22 cellular contexts compared by ENCODE assay signal in the genomic region with DNA sequence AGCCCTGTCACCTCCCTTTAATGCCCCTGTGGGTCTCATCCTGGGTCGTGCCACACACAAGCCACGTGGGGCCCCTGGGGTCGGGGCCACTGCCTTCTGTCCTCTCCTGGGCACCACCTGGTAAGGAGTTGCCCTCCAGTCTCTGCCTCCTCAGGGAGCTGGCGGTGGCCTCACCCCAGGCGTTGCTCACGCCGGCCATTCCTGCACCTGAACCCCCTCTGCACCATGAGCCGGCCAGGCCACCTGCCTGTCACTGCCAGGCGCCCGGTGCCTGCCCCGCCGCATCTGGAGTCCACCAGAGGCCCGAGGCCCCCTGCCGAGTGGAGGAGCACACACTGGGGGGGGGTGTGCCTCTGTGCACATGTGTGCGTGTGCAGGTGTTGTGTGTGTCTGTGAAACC. TPM values are rescaled to one million over a fixed set of nuclear protein-coding genes. Genes with fewer than 3 reads are reported as not detected.
A peak's percentile ranks its signal among the peaks of the same experiment; 100 is the strongest.
DNase-seq lines count a peak whose midpoint lies in the region; ATAC-seq, FAIRE-seq and TF ChIP-seq lines count a peak whose summit lies in the region.
"Had no signal": no experiment of that assay in that cellular context is flagged by ENCODE, and none has a peak within 500 bp of the region (broad histone marks: within the 10 kb centered on the region; RNA-seq: fewer than 3 reads in every experiment).

No MANE protein-coding gene starts in this region.

- no peak for TF ChIP-seq EP300 in K562 (IDR thresholded peaks at IDR 0.05; ENCODE audit: low read length)

- H3K27me3 ChIP-seq in K562 (ENCODE audit: control insufficient read depth in 2 of 2, insufficient read depth in 2 of 2, low read length in 2 of 2) (no peaks in the 10 kb centered on the region), lower lobe of right lung (ENCODE audit: low read depth) (no peaks in the 10 kb centered on the region), testis (no peaks in the 10 kb centered on the region), GM23338 (ENCODE audit: insufficient read depth) (no peaks in the 10 kb centered on the region)

- H3K36me3 Mint-ChIP-seq in activated CD4-positive, alpha-beta T cell treated with anti-CD3 and anti-CD28 coated beads, Interleukin-2, amount 10 ng/mL, durations not matched to agents 24 days and 14 days (ENCODE audit: low read depth): no peaks in the 10 kb centered on the region
- H3K36me3 Mint-ChIP-seq in GM23338 (ENCODE audit: low read depth): no peaks in the 10 kb centered on the region
- H3K36me3 Mint-ChIP-seq: activated naive CD4-positive, alpha-beta T cell treated with anti-CD3 and anti-CD28 coated beads, Interleukin-2, amount 50 U/mL, for 72 hours; memory B cell; naive thymus-derived CD8-positive, alpha-beta T cell; T-cell had no signal

- 87% methylated on average over 12 of the region's 15 CpGs for WGBS in K562 (ENCODE audit: insufficient coverage, low coverage, missing lambda C conversion rate)
- WGBS in testis, 2 donors: 91 to 100% methylated on average over 4 to 15 of the region's 15 CpGs

- no peak overlapping the region for H3K4me3 ChIP-seq in K562
- H3K4me3 ChIP-seq in lower lobe of right lung: peak overlapping the region; percentile 55
- H3K4me3 ChIP-seq in testis: no peak overlapping the region
- no peak overlapping the region for H3K4me3 ChIP-seq in GM23338

- no peaks in the 10 kb centered on the region for H3K4me1 Mint-ChIP-seq in activated CD4-positive, alpha-beta T cell treated with anti-CD3 and anti-CD28 coated beads, Interleukin-2, amount 10 ng/mL, durations not matched to agents 24 days and 14 days
- peaks cover 8% of the 10 kb centered on the region for H3K4me1 Mint-ChIP-seq in GM23338
- H3K4me1 Mint-ChIP-seq: activated CD4-positive, alpha-beta memory T cell treated with anti-CD3 and anti-CD28 coated beads, Interleukin-2, amount 10 ng/mL, durations not matched to agents 7 days and 5 days; memory B cell had no signal

- no peaks in the 10 kb centered on the region for H3K9me2 ChIP-seq in GM23338 (ENCODE audit: insufficient read depth)

- H2AFZ ChIP-seq in K562 (ENCODE audit: low read depth, low read length) (no peak overlapping the region), GM23338 (no peak overlapping the region)

- ATAC-seq in K562 (no peak), lower lobe of right lung (no peak), GM23338 (no peak)
- ATAC-seq: activated naive CD4-positive, alpha-beta T cell treated with anti-CD3 and anti-CD28 coated beads, Interleukin-2, amount 50 U/mL, for 72 hours; naive thymus-derived CD8-positive, alpha-beta T cell; T-cell had no signal

- H3K79me2 ChIP-seq in K562 (ENCODE audit: control insufficient read depth, insufficient read depth, low read length): peaks cover 8% of the 10 kb centered on the region; the same call in 1 of the 3 replicates
- H3K79me2 ChIP-seq in GM23338 (replicated peaks; ENCODE audit: insufficient read depth): no peaks in the 10 kb centered on the region

- DNase-seq in COLO668 (lab: John Stamatoyannopoulos, UW; ENCODE audit: unreplicated experiment) (peak; percentile 59), K562 (ENCODE audit: extremely low read depth in 1 of 4, low spot score in 3 of 4) (no peak), lower lobe of right lung (no peak), testis (no peak), GM03348 (ENCODE audit: low spot score) (no peak), GM23338 (ENCODE audit: low spot score) (no peak)
- DNase-seq in activated CD4-positive, CD25-positive, alpha-beta regulatory T cell treated with anti-CD3 and anti-CD28 coated beads, Interleukin-2, amount 50 U/mL, for 72 hours: no peak
- DNase-seq in activated CD4-positive, alpha-beta T cell treated with anti-CD3 and anti-CD28 coated beads, Interleukin-2, amount 10 ng/mL, durations not matched to agents 24 days and 14 days: no peak
- DNase-seq: activated CD4-positive, alpha-beta memory T cell treated with anti-CD3 and anti-CD28 coated beads, Interleukin-2, amount 10 ng/mL, durations not matched to agents 7 days and 5 days; activated T-cell treated with anti-CD3 and anti-CD28 coated beads, Interleukin-2, amount 50 U/mL, for 1 hour; COR-L47; HCEC 1CT; naive thymus-derived CD8-positive, alpha-beta T cell; NCI-H1930; NCI-H446 treated with DMSO at 0.1 percent for 48 hours; posterior cingulate gyrus; SHP77; stimulated activated CD8-positive, alpha-beta memory T cell treated with anti-CD3 and anti-CD28 coated beads, Interleukin-4, amount 100 ng/mL, for 48 hours; T-cell had no signal

- POLR2A ChIA-PET in K562 (lab: Yijun Ruan, JAX): interaction anchor here (0.5 to 1.3 kb wide), 4 partner anchors 10 to 118 kb away, joined by 3 to 6 read pairs (median 4); a partner anchor contains a TSS

- no peaks in the 10 kb centered on the region for H3F3A ChIP-seq in GM23338 (replicated peaks; ENCODE audit: low read depth)

- no peaks in the 10 kb centered on the region for H3K9me1 ChIP-seq in K562 (ENCODE audit: control insufficient read depth, insufficient read depth, low read length)

- no peak for FAIRE-seq in K562 (lab: Jason Lieb, UNC)
- FAIRE-seq: GM19239 had no signal

- H3K4me2 ChIP-seq in K562 (ENCODE audit: insufficient read depth, low read length) (no peak overlapping the region), GM23338 (no peak overlapping the region)

- CTCF ChIA-PET in K562 (lab: Yijun Ruan, JAX; ENCODE audit: low intra/inter-chr PET ratio): no interaction called here

- no peak for TF ChIP-seq POLR2A in K562 (conservative IDR thresholded peaks at IDR 0.05)
- TF ChIP-seq POLR2A in testis (IDR thresholded peaks at IDR 0.05): no peak

- no peaks in the 10 kb centered on the region for H3K27me3 Mint-ChIP-seq in activated CD4-positive, alpha-beta T cell treated with anti-CD3 and anti-CD28 coated beads, Interleukin-2, amount 10 ng/mL, durations not matched to agents 24 days and 14 days
- peaks cover 10% of the 10 kb centered on the region for H3K27me3 Mint-ChIP-seq in GM23338 (ENCODE audit: insufficient read depth, low read depth, poor library complexity)
- H3K27me3 Mint-ChIP-seq: activated CD4-positive, alpha-beta memory T cell treated with anti-CD3 and anti-CD28 coated beads, Interleukin-2, amount 10 ng/mL, durations not matched to agents 7 days and 5 days; naive thymus-derived CD8-positive, alpha-beta T cell; T-cell had no signal

- H3K36me3 ChIP-seq in K562 (ENCODE audit: control insufficient read depth, insufficient read depth, low read length) (peaks cover 16% of the 10 kb centered on the region; the same call in 1 of the 3 replicates), lower lobe of right lung (peaks cover 33% of the 10 kb centered on the region), testis (ENCODE audit: low read depth, missing control alignments) (no peaks in the 10 kb centered on the region), GM23338 (ENCODE audit: insufficient read depth) (no peaks in the 10 kb centered on the region)

- H3K9me3 ChIP-seq in K562 (replicated peaks; ENCODE audit: control insufficient read depth, insufficient read depth, low read depth, low read length) (no peaks in the 10 kb centered on the region), lower lobe of right lung (no peaks in the 10 kb centered on the region), testis (no peaks in the 10 kb centered on the region)

- H3K4me1 ChIP-seq in K562 (replicated peaks in 1 of 2; ENCODE audit: control insufficient read depth in 2 of 2, insufficient read depth in 2 of 2, low read length in 2 of 2) (peaks cover 14 to 96% of the 10 kb centered on the region in 2 experiments), lower lobe of right lung (peaks cover 95% of the 10 kb centered on the region), testis (peaks cover 84% of the 10 kb centered on the region), GM23338 (ENCODE audit: insufficient read depth) (no peaks in the 10 kb centered on the region)

- intact Hi-C loops in K562 (cut with micrococcal nuclease): no loop called here
- intact Hi-C loops in lower lobe of right lung (cut with DNase I): no loop called here
- intact Hi-C loops in testis (cut with DNase I; ENCODE audit: low total_unique reads): no loop called here
- intact Hi-C loops in activated CD4-positive, alpha-beta T cell treated with anti-CD3 and anti-CD28 coated beads, Interleukin-2, amount 10 ng/mL, durations not matched to agents 24 days and 14 days (cut with micrococcal nuclease): no loop called here

- H3K4me3 Mint-ChIP-seq in activated CD4-positive, alpha-beta T cell treated with anti-CD3 and anti-CD28 coated beads, Interleukin-2, amount 10 ng/mL, durations not matched to agents 24 days and 14 days: no peak overlapping the region
- no peak overlapping the region for H3K4me3 Mint-ChIP-seq in GM23338
- H3K4me3 Mint-ChIP-seq: activated CD4-positive, alpha-beta memory T cell treated with anti-CD3 and anti-CD28 coated beads, Interleukin-2, amount 10 ng/mL, durations not matched to agents 7 days and 5 days; memory B cell; naive thymus-derived CD8-positive, alpha-beta T cell; T-cell had no signal

- in situ Hi-C loops in K562 (cut with MboI): no loop called here

- H3K27ac ChIP-seq in K562 (ENCODE audit: extremely low read depth, low read depth, low read length) (no peak overlapping the region), lower lobe of right lung (peak overlapping the region; percentile 92), testis (peak overlapping the region; percentile 89 to 91), GM23338 (ENCODE audit: low read depth) (no peak overlapping the region)

- no peak for TF ChIP-seq CTCF in K562 (IDR thresholded peaks at IDR 0.05 in 2 of 3, conservative IDR thresholded peaks at IDR 0.05 in 1 of 3; ENCODE audit: insufficient read depth in 2 of 3, low read depth in 1 of 3, low read length in 3 of 3)
- no peak for TF ChIP-seq CTCF in lower lobe of right lung (IDR thresholded peaks at IDR 0.05)
- TF ChIP-seq CTCF in testis (IDR thresholded peaks at IDR 0.05): no peak
- TF ChIP-seq CTCF in GM23338 (conservative IDR thresholded peaks at IDR 0.05; ENCODE audit: low read depth in 2 of 2): no peak

- no peaks in the 10 kb centered on the region for H3K9me3 Mint-ChIP-seq in activated CD4-positive, alpha-beta T cell treated with anti-CD3 and anti-CD28 coated beads, Interleukin-2, amount 10 ng/mL, durations not matched to agents 24 days and 14 days
- no peaks in the 10 kb centered on the region for H3K9me3 Mint-ChIP-seq in GM23338
- H3K9me3 Mint-ChIP-seq: activated CD4-positive, alpha-beta memory T cell treated with anti-CD3 and anti-CD28 coated beads, Interleukin-2, amount 10 ng/mL, durations not matched to agents 7 days and 5 days; activated naive CD4-positive, alpha-beta T cell treated with anti-CD3 and anti-CD28 coated beads, Interleukin-2, amount 50 U/mL, for 72 hours; memory B cell; naive thymus-derived CD8-positive, alpha-beta T cell; T-cell had no signal

- no peak for TF ChIP-seq RAD21 in K562 (CRISPR knock-in tag; conservative IDR thresholded peaks at IDR 0.05 in 1 of 2, IDR thresholded peaks at IDR 0.05 in 1 of 2)

- H4K20me1 ChIP-seq in K562 (replicated peaks; ENCODE audit: control insufficient read depth, insufficient read depth, low read length) (no peaks in the 10 kb centered on the region), GM23338 (replicated peaks; ENCODE audit: insufficient read depth) (peaks cover 3% of the 10 kb centered on the region; the same call in 1 of the 2 replicates)

- BruUV-seq in K562 (replicated peaks; lab: Mats Ljungman, UMichigan): no TSS peak

- no peak overlapping the region for H3K27ac Mint-ChIP-seq in activated CD4-positive, alpha-beta T cell treated with anti-CD3 and anti-CD28 coated beads, Interleukin-2, amount 10 ng/mL, durations not matched to agents 24 days and 14 days
- H3K27ac Mint-ChIP-seq in GM23338: no peak overlapping the region
- H3K27ac Mint-ChIP-seq: activated CD4-positive, alpha-beta memory T cell treated with anti-CD3 and anti-CD28 coated beads, Interleukin-2, amount 10 ng/mL, durations not matched to agents 7 days and 5 days; activated naive CD4-positive, alpha-beta T cell treated with anti-CD3 and anti-CD28 coated beads, Interleukin-2, amount 50 U/mL, for 72 hours; memory B cell; naive thymus-derived CD8-positive, alpha-beta T cell; T-cell had no signal

- peak overlapping the region in 1 of 2 experiments; percentile 52; a peak in 1 of 4 replicates for H3K9ac ChIP-seq in K562 (ENCODE audit: insufficient read depth in 1 of 2, low read depth in 2 of 2, low read length in 2 of 2)

RNA-seq across cellular contexts. Expression of a gene that starts 10.4 kb away (rescaled TPM):
- 6.2 and 27.3 TPM in 2 replicates for total RNA-seq in K562 (2011; cell fraction: chromatin; rRNA removed; ENCODE audit: low replicate concordance)
- total RNA-seq in K562 (2011; cell fraction: nucleolus; rRNA removed): 16.4 and 21.7 TPM in 2 replicates
- 7.1 and 12.7 TPM in 2 replicates for total RNA-seq in K562 (2011; cell fraction: nucleoplasm; rRNA removed)
- total RNA-seq in K562 (2014; rRNA removed): 23.4 and 34.2 TPM in 2 replicates
- total RNA-seq in K562 (2014; rRNA removed; fragmentation: Illumina TruSeq; extraction: Trizol): 2.0 and 2.6 TPM in 2 replicates
- 11.2 and 12.9 TPM in 2 replicates for total RNA-seq in K562 (2015; rRNA removed; fragmentation: Illumina TruSeq; extraction: Trizol)
- 42.0 and 44.1 TPM in 2 replicates for total RNA-seq in K562 (2021)
- 12.5 and 16.4 TPM in 2 replicates for polyA plus RNA-seq in K562 (2011; rRNA removed)
- polyA plus RNA-seq in K562 (2011; cell fraction: cytosol; rRNA removed): 20.6 and 61.9 TPM in 2 replicates
- 19.3 and 38.5 TPM in 2 replicates for polyA plus RNA-seq in K562 (2011; cell fraction: nucleus; rRNA removed)
- polyA plus RNA-seq in K562 (2012): 22.8 and 27.9 TPM in 2 replicates
- polyA plus RNA-seq in K562 (2014; fragmentation: Illumina TruSeq; extraction: Trizol): 8.5 and 24.9 TPM in 2 replicates
- polyA plus RNA-seq in K562 (2014; fragmentation: Nextera tagmentation; extraction: Ambion mirVana): under 1 TPM; 0.15 to 0.38 TPM
- 29.4 and 29.5 TPM in 2 replicates for polyA plus RNA-seq in K562 (2014; rRNA removed)
- polyA minus RNA-seq in K562 (2011; rRNA and poly(A)+ RNA removed): 2.7 and 6.3 TPM in 2 replicates
- polyA minus RNA-seq in K562 (2011; cell fraction: cytosol; rRNA and poly(A)+ RNA removed): 21.2 and 23.6 TPM in 2 replicates
- 7.3 and 8.8 TPM in 2 replicates for polyA minus RNA-seq in K562 (2011; cell fraction: nucleus; rRNA and poly(A)+ RNA removed)
- 343 TPM for total RNA-seq in lower lobe of right lung
- 10 to 100 TPM; 54.1 to 59.9 TPM for total RNA-seq in testis
- 50.6 TPM for polyA plus RNA-seq in testis (ENCODE audit: insufficient read depth, low read depth, low replicate concordance)
- 1.3 and 1.8 TPM in 2 replicates for total RNA-seq in activated CD4-positive, alpha-beta T cell treated with anti-CD3 and anti-CD28 coated beads, Interleukin-2, amount 10 ng/mL, durations not matched to agents 24 days and 14 days
- 15.4 and 16.5 TPM in 2 replicates for total RNA-seq in GM23338 (2014; rRNA removed; shearing (Covaris generic))
- polyA plus RNA-seq in GM23338 (2016; fragmentation: Nextera tagmentation; extraction: Ambion mirVana): 12.0 and 21.0 TPM in 2 replicates

RNA-seq across cellular contexts. Expression of a gene that starts 10.5 kb away (rescaled TPM):
- total RNA-seq in K562 (2011; cell fraction: chromatin; rRNA removed; ENCODE audit: low replicate concordance): 7.3 and 19.8 TPM in 2 replicates
- total RNA-seq in K562 (2011; cell fraction: nucleolus; rRNA removed): 25.7 and 29.0 TPM in 2 replicates
- 12.0 and 20.0 TPM in 2 replicates for total RNA-seq in K562 (2011; cell fraction: nucleoplasm; rRNA removed)
- total RNA-seq in K562 (2014; rRNA removed) (58.8 and 76.7 TPM in 2 replicates), K562 (2014; rRNA removed; fragmentation: Illumina TruSeq; extraction: Trizol) (3.6 and 6.7 TPM in 2 replicates), K562 (2015; rRNA removed; fragmentation: Illumina TruSeq; extraction: Trizol) (27.9 and 30.6 TPM in 2 replicates), K562 (2021) (43.5 and 54.2 TPM in 2 replicates), lower lobe of right lung (24.3 TPM), testis (10 to 100 TPM; 24.6 to 35.6 TPM)
- polyA plus RNA-seq in K562 (2011; rRNA removed) (17.6 and 27.0 TPM in 2 replicates), K562 (2014; fragmentation: Illumina TruSeq; extraction: Trizol) (11.4 and 20.2 TPM in 2 replicates), K562 (2014; fragmentation: Nextera tagmentation; extraction: Ambion mirVana) (1 to 10 TPM; 1.1 to 4.7 TPM), K562 (2014; rRNA removed) (45.0 and 52.8 TPM in 2 replicates), testis (ENCODE audit: insufficient read depth, low read depth, low replicate concordance) (18.0 TPM), GM23338 (2016; fragmentation: Nextera tagmentation; extraction: Ambion mirVana) (87.9 and 94.9 TPM in 2 replicates)
- 49.2 and 100 TPM in 2 replicates for polyA plus RNA-seq in K562 (2011; cell fraction: cytosol; rRNA removed)
- 20.3 and 30.8 TPM in 2 replicates for polyA plus RNA-seq in K562 (2011; cell fraction: nucleus; rRNA removed)
- 27.8 and 29.2 TPM in 2 replicates for polyA plus RNA-seq in K562 (2012)
- polyA minus RNA-seq in K562 (2011; rRNA and poly(A)+ RNA removed): 5.4 and 8.8 TPM in 2 replicates
- polyA minus RNA-seq in K562 (2011; cell fraction: cytosol; rRNA and poly(A)+ RNA removed): 14.4 and 19.7 TPM in 2 replicates
- polyA minus RNA-seq in K562 (2011; cell fraction: nucleus; rRNA and poly(A)+ RNA removed): 7.1 TPM in 2 replicates
- total RNA-seq in activated CD4-positive, alpha-beta T cell treated with anti-CD3 and anti-CD28 coated beads, Interleukin-2, amount 10 ng/mL, durations not matched to agents 24 days and 14 days: 50.3 and 57.7 TPM in 2 replicates
- total RNA-seq in GM23338 (2014; rRNA removed; shearing (Covaris generic)): 84.6 and 97.1 TPM in 2 replicates

RNA-seq across cellular contexts. Expression of a gene that starts 10.7 kb away (rescaled TPM):
- total RNA-seq in K562 (2011; cell fraction: chromatin; rRNA removed; ENCODE audit: low replicate concordance): 274 and 710 TPM in 2 replicates
- 311 and 338 TPM in 2 replicates for total RNA-seq in K562 (2011; cell fraction: nucleolus; rRNA removed)
- total RNA-seq in K562 (2011; cell fraction: nucleoplasm; rRNA removed): 244 and 254 TPM in 2 replicates
- total RNA-seq in K562 (2014; rRNA removed) (20.3 and 28.1 TPM in 2 replicates), K562 (2014; rRNA removed; fragmentation: Illumina TruSeq; extraction: Trizol) (15.0 and 20.1 TPM in 2 replicates), K562 (2015; rRNA removed; fragmentation: Illumina TruSeq; extraction: Trizol) (16.6 and 19.6 TPM in 2 replicates), K562 (2021) (65.8 and 68.1 TPM in 2 replicates), lower lobe of right lung (123 TPM), testis (100 to 1,000 TPM; 222 to 271 TPM)
- polyA plus RNA-seq in K562 (2011; rRNA removed) (15.5 and 35.5 TPM in 2 replicates), K562 (2014; fragmentation: Illumina TruSeq; extraction: Trizol) (27.8 and 35.8 TPM in 2 replicates), K562 (2014; fragmentation: Nextera tagmentation; extraction: Ambion mirVana) (1 to 10 TPM; 1.3 to 2.3 TPM), K562 (2014; rRNA removed) (32.0 and 35.2 TPM in 2 replicates), testis (ENCODE audit: insufficient read depth, low read depth, low replicate concordance) (136 TPM), GM23338 (2016; fragmentation: Nextera tagmentation; extraction: Ambion mirVana) (36.3 and 40.5 TPM in 2 replicates)
- polyA plus RNA-seq in K562 (2011; cell fraction: cytosol; rRNA removed): 21.9 and 33.6 TPM in 2 replicates
- polyA plus RNA-seq in K562 (2011; cell fraction: nucleus; rRNA removed): 157 and 220 TPM in 2 replicates
- polyA plus RNA-seq in K562 (2012): 46.9 and 75.1 TPM in 2 replicates
- polyA minus RNA-seq in K562 (2011; rRNA and poly(A)+ RNA removed): 41.8 and 43.8 TPM in 2 replicates
- polyA minus RNA-seq in K562 (2011; cell fraction: cytosol; rRNA and poly(A)+ RNA removed): 49.2 and 80.8 TPM in 2 replicates
- 48.9 and 58.8 TPM in 2 replicates for polyA minus RNA-seq in K562 (2011; cell fraction: nucleus; rRNA and poly(A)+ RNA removed)
- 98.8 and 99.8 TPM in 2 replicates for total RNA-seq in activated CD4-positive, alpha-beta T cell treated with anti-CD3 and anti-CD28 coated beads, Interleukin-2, amount 10 ng/mL, durations not matched to agents 24 days and 14 days
- total RNA-seq in GM23338 (2014; rRNA removed; shearing (Covaris generic)): 81.4 and 93.0 TPM in 2 replicates

RNA-seq across cellular contexts. Expression of a gene that starts 17.5 kb away (rescaled TPM):
- total RNA-seq in K562 (2011; cell fraction: chromatin; rRNA removed; ENCODE audit: low replicate concordance): 1.9 TPM in 1 of 2 replicates, not detected in the other
- 7.1 and 10.2 TPM in 2 replicates for total RNA-seq in K562 (2011; cell fraction: nucleolus; rRNA removed)
- 1.8 and 2.1 TPM in 2 replicates for total RNA-seq in K562 (2011; cell fraction: nucleoplasm; rRNA removed)
- total RNA-seq in K562 (2014; rRNA removed): 2.6 and 4.2 TPM in 2 replicates
- not detected in 2 replicates for total RNA-seq in K562 (2014; rRNA removed; fragmentation: Illumina TruSeq; extraction: Trizol)
- total RNA-seq in K562 (2015; rRNA removed; fragmentation: Illumina TruSeq; extraction: Trizol): 0.14 and 0.23 TPM in 2 replicates
- total RNA-seq in K562 (2021): 3.1 and 4.6 TPM in 2 replicates
- polyA plus RNA-seq in K562 (2011; rRNA removed): 0.31 and 0.32 TPM in 2 replicates
- 0.90 and 6.1 TPM in 2 replicates for polyA plus RNA-seq in K562 (2011; cell fraction: cytosol; rRNA removed)
- 0.66 and 1.5 TPM in 2 replicates for polyA plus RNA-seq in K562 (2011; cell fraction: nucleus; rRNA removed)
- polyA plus RNA-seq in K562 (2012): 1.6 and 1.8 TPM in 2 replicates
- polyA plus RNA-seq in K562 (2014; fragmentation: Illumina TruSeq; extraction: Trizol): not detected in 2 replicates
- not detected for polyA plus RNA-seq in K562 (2014; fragmentation: Nextera tagmentation; extraction: Ambion mirVana)
- polyA plus RNA-seq in K562 (2014; rRNA removed): 0.85 and 4.0 TPM in 2 replicates
- not detected in 2 replicates for polyA minus RNA-seq in K562 (2011; rRNA and poly(A)+ RNA removed)
- polyA minus RNA-seq in K562 (2011; cell fraction: cytosol; rRNA and poly(A)+ RNA removed): 1.4 and 2.0 TPM in 2 replicates
- 0.67 and 1.3 TPM in 2 replicates for polyA minus RNA-seq in K562 (2011; cell fraction: nucleus; rRNA and poly(A)+ RNA removed)
- total RNA-seq in lower lobe of right lung: not detected
- total RNA-seq in testis: 1 to 10 TPM; 7.3 to 8.2 TPM
- 3.9 TPM for polyA plus RNA-seq in testis (ENCODE audit: insufficient read depth, low read depth, low replicate concordance)
- total RNA-seq in activated CD4-positive, alpha-beta T cell treated with anti-CD3 and anti-CD28 coated beads, Interleukin-2, amount 10 ng/mL, durations not matched to agents 24 days and 14 days: 6.9 and 7.0 TPM in 2 replicates
- total RNA-seq in GM23338 (2014; rRNA removed; shearing (Covaris generic)): 1.9 and 4.5 TPM in 2 replicates
- polyA plus RNA-seq in GM23338 (2016; fragmentation: Nextera tagmentation; extraction: Ambion mirVana): 37.0 and 37.6 TPM in 2 replicates
- total RNA-seq: naive thymus-derived CD8-positive, alpha-beta T cell had no signal
- polyA plus RNA-seq: naive thymus-derived CD8-positive, alpha-beta T cell had no signal

RNA-seq across cellular contexts. Expression of a gene that starts 27.5 kb away (rescaled TPM):
- total RNA-seq in K562 (2011; cell fraction: chromatin; rRNA removed; ENCODE audit: low replicate concordance): 32.9 and 115 TPM in 2 replicates
- total RNA-seq in K562 (2011; cell fraction: nucleolus; rRNA removed): 90.6 and 99.4 TPM in 2 replicates
- 37.9 and 42.6 TPM in 2 replicates for total RNA-seq in K562 (2011; cell fraction: nucleoplasm; rRNA removed)
- total RNA-seq in K562 (2014; rRNA removed) (39.7 and 50.2 TPM in 2 replicates), K562 (2014; rRNA removed; fragmentation: Illumina TruSeq; extraction: Trizol) (9.7 and 11.1 TPM in 2 replicates), K562 (2015; rRNA removed; fragmentation: Illumina TruSeq; extraction: Trizol) (29.6 and 33.6 TPM in 2 replicates), K562 (2021) (114 and 115 TPM in 2 replicates), lower lobe of right lung (27.2 TPM), testis (10 to 100 TPM; 80.4 to 94.6 TPM)
- polyA plus RNA-seq in K562 (2011; rRNA removed) (17.1 and 28.0 TPM in 2 replicates), K562 (2014; fragmentation: Illumina TruSeq; extraction: Trizol) (30.3 and 61.9 TPM in 2 replicates), K562 (2014; fragmentation: Nextera tagmentation; extraction: Ambion mirVana) (under 1 TPM; 0.11 to 0.39 TPM), K562 (2014; rRNA removed) (77.4 and 97.5 TPM in 2 replicates), testis (ENCODE audit: insufficient read depth, low read depth, low replicate concordance) (46.3 TPM), GM23338 (2016; fragmentation: Nextera tagmentation; extraction: Ambion mirVana) (8.5 and 10.2 TPM in 2 replicates)
- 35.0 and 75.6 TPM in 2 replicates for polyA plus RNA-seq in K562 (2011; cell fraction: cytosol; rRNA removed)
- polyA plus RNA-seq in K562 (2011; cell fraction: nucleus; rRNA removed): 103 and 165 TPM in 2 replicates
- polyA plus RNA-seq in K562 (2012): 40.3 and 76.1 TPM in 2 replicates
- 6.6 and 10.0 TPM in 2 replicates for polyA minus RNA-seq in K562 (2011; rRNA and poly(A)+ RNA removed)
- polyA minus RNA-seq in K562 (2011; cell fraction: cytosol; rRNA and poly(A)+ RNA removed): 41.5 and 59.8 TPM in 2 replicates
- polyA minus RNA-seq in K562 (2011; cell fraction: nucleus; rRNA and poly(A)+ RNA removed): 23.7 and 27.3 TPM in 2 replicates
- 93.9 and 99.0 TPM in 2 replicates for total RNA-seq in activated CD4-positive, alpha-beta T cell treated with anti-CD3 and anti-CD28 coated beads, Interleukin-2, amount 10 ng/mL, durations not matched to agents 24 days and 14 days
- 31.7 and 48.6 TPM in 2 replicates for total RNA-seq in GM23338 (2014; rRNA removed; shearing (Covaris generic))

Comparison
In these comparisons a context has a peak if more than half of its experiments do, and no peak if none do; other contexts are left out.
1. H3K27ac ChIP-seq: peak in lower lobe of right lung (single experiment) and testis (2 of 2); none in K562 (single experiment) and GM23338 (single experiment).